In the genomic region with DNA sequence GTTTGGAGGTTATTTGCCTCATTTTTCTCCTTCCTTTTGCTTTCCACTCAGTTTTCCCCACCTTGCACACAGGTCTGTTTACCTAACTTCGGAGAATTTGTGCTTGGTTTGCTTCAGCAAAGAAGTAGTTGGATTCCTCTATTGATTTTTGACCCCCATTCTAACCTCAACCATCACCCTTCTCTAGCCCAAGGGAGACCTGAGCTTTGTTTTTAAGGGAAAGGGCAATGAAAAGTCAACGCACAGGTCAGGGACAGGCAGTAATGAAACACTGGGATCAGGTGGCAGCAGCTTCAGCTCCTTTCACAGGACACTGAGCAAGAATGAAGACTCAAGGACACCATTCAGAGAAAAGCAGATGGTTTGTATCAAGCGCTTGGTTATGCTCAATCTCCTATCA, we compare ENCODE assay signal across 1 cellular context.
TF ChIP-seq lines count a peak whose summit lies in the region.

No MANE protein-coding gene starts in this region.

TF ChIP-seq in HepG2, 621 proteins besides CTCF, POLR2A, EP300 and RAD21 (continued from another document and continues in another):
- TF ChIP-seq ZNF710 (CRISPR knock-in tag; IDR thresholded peaks at IDR 0.05; ENCODE audit: borderline replicate concordance) (peak; percentile 71; the same call in 1 of the 2 replicates), AGO2 (optimal IDR thresholded peaks at IDR 0.05; ENCODE audit: low read depth, low read length) (no peak), CBFB (CRISPR knock-in tag; IDR thresholded peaks at IDR 0.05) (peak; percentile 97), ZNF720 (CRISPR knock-in tag; IDR thresholded peaks at IDR 0.05) (no peak), ZNF296 (CRISPR knock-in tag; conservative IDR thresholded peaks at IDR 0.05) (no peak), ZNF253 (CRISPR knock-in tag; IDR thresholded peaks at IDR 0.05; ENCODE audit: borderline replicate concordance) (no peak), ATF2 (CRISPR knock-in tag; IDR thresholded peaks at IDR 0.05) (0 out of 2 replicates have a peak, but pooled peaks have one; percentile 45), STAG1 (CRISPR knock-in tag; IDR thresholded peaks at IDR 0.05) (peak; percentile 23), RARA (CRISPR knock-in tag; IDR thresholded peaks at IDR 0.05) (peak; percentile 82), FOSL2 (CRISPR knock-in tag; IDR thresholded peaks at IDR 0.05) (peak; percentile 57), CREM (IDR thresholded peaks at IDR 0.05) (peak; percentile 40; the same call in 1 of the 2 replicates), CREM (CRISPR knock-in tag; IDR thresholded peaks at IDR 0.05) (no peak), ZNF543 (CRISPR knock-in tag; IDR thresholded peaks at IDR 0.05) (0 out of 2 replicates have a peak, but pooled peaks have one; percentile 24), JUNB (CRISPR knock-in tag; IDR thresholded peaks at IDR 0.05; ENCODE audit: borderline replicate concordance) (0 out of 2 replicates have a peak, but pooled peaks have one; percentile 28), ZNF12 (CRISPR knock-in tag; IDR thresholded peaks at IDR 0.05) (no peak), THAP8 (CRISPR knock-in tag; IDR thresholded peaks at IDR 0.05; ENCODE audit: borderline replicate concordance) (no peak), NFYB (CRISPR knock-in tag; IDR thresholded peaks at IDR 0.05) (no peak), HINFP (CRISPR knock-in tag; IDR thresholded peaks at IDR 0.05; ENCODE audit: low read depth) (no peak), ZNF503 (CRISPR knock-in tag; IDR thresholded peaks at IDR 0.05) (peak; percentile 83), HMG20A (CRISPR knock-in tag; IDR thresholded peaks at IDR 0.05; ENCODE audit: borderline replicate concordance) (peak; percentile 85; the same call in 1 of the 2 replicates), ZNF234 (CRISPR knock-in tag; conservative IDR thresholded peaks at IDR 0.05) (no peak)
- TF ChIP-seq, protein P1, sequence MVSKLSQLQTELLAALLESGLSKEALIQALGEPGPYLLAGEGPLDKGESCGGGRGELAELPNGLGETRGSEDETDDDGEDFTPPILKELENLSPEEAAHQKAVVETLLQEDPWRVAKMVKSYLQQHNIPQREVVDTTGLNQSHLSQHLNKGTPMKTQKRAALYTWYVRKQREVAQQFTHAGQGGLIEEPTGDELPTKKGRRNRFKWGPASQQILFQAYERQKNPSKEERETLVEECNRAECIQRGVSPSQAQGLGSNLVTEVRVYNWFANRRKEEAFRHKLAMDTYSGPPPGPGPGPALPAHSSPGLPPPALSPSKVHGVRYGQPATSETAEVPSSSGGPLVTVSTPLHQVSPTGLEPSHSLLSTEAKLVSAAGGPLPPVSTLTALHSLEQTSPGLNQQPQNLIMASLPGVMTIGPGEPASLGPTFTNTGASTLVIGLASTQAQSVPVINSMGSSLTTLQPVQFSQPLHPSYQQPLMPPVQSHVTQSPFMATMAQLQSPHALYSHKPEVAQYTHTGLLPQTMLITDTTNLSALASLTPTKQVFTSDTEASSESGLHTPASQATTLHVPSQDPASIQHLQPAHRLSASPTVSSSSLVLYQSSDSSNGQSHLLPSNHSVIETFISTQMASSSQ (IDR thresholded peaks at IDR 0.05; ENCODE audit: low read depth), result no peak
- TF ChIP-seq, protein P1 (CRISPR knock-in tag; IDR thresholded peaks at IDR 0.05; ENCODE audit: borderline replicate concordance), result peak; percentile 83; the same call in 1 of the 2 replicates
- TF ChIP-seq, protein P2, sequence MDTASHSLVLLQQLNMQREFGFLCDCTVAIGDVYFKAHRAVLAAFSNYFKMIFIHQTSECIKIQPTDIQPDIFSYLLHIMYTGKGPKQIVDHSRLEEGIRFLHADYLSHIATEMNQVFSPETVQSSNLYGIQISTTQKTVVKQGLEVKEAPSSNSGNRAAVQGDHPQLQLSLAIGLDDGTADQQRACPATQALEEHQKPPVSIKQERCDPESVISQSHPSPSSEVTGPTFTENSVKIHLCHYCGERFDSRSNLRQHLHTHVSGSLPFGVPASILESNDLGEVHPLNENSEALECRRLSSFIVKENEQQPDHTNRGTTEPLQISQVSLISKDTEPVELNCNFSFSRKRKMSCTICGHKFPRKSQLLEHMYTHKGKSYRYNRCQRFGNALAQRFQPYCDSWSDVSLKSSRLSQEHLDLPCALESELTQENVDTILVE (CRISPR knock-in tag; IDR thresholded peaks at IDR 0.05), result 0 out of 2 replicates have a peak, but pooled peaks have one; percentile 42
- TF ChIP-seq, protein P3, sequence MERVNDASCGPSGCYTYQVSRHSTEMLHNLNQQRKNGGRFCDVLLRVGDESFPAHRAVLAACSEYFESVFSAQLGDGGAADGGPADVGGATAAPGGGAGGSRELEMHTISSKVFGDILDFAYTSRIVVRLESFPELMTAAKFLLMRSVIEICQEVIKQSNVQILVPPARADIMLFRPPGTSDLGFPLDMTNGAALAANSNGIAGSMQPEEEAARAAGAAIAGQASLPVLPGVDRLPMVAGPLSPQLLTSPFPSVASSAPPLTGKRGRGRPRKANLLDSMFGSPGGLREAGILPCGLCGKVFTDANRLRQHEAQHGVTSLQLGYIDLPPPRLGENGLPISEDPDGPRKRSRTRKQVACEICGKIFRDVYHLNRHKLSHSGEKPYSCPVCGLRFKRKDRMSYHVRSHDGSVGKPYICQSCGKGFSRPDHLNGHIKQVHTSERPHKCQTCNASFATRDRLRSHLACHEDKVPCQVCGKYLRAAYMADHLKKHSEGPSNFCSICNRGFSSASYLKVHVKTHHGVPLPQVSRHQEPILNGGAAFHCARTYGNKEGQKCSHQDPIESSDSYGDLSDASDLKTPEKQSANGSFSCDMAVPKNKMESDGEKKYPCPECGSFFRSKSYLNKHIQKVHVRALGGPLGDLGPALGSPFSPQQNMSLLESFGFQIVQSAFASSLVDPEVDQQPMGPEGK (CRISPR knock-in tag; IDR thresholded peaks at IDR 0.05), result peak; percentile 76
- TF ChIP-seq, protein P4, sequence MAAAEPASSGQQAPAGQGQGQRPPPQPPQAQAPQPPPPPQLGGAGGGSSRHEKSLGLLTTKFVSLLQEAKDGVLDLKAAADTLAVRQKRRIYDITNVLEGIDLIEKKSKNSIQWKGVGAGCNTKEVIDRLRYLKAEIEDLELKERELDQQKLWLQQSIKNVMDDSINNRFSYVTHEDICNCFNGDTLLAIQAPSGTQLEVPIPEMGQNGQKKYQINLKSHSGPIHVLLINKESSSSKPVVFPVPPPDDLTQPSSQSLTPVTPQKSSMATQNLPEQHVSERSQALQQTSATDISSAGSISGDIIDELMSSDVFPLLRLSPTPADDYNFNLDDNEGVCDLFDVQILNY (CRISPR knock-in tag; conservative IDR thresholded peaks at IDR 0.05), result no peak
- TF ChIP-seq, protein P5, sequence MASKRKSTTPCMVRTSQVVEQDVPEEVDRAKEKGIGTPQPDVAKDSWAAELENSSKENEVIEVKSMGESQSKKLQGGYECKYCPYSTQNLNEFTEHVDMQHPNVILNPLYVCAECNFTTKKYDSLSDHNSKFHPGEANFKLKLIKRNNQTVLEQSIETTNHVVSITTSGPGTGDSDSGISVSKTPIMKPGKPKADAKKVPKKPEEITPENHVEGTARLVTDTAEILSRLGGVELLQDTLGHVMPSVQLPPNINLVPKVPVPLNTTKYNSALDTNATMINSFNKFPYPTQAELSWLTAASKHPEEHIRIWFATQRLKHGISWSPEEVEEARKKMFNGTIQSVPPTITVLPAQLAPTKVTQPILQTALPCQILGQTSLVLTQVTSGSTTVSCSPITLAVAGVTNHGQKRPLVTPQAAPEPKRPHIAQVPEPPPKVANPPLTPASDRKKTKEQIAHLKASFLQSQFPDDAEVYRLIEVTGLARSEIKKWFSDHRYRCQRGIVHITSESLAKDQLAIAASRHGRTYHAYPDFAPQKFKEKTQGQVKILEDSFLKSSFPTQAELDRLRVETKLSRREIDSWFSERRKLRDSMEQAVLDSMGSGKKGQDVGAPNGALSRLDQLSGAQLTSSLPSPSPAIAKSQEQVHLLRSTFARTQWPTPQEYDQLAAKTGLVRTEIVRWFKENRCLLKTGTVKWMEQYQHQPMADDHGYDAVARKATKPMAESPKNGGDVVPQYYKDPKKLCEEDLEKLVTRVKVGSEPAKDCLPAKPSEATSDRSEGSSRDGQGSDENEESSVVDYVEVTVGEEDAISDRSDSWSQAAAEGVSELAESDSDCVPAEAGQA (IDR thresholded peaks at IDR 0.05; ENCODE audit: low read depth), result no peak
- TF ChIP-seq, protein P5 (CRISPR knock-in tag; IDR thresholded peaks at IDR 0.05; ENCODE audit: borderline replicate concordance), result no peak
